Comparison of ENCODE assay signal across 1 cellular context in the genomic region with DNA sequence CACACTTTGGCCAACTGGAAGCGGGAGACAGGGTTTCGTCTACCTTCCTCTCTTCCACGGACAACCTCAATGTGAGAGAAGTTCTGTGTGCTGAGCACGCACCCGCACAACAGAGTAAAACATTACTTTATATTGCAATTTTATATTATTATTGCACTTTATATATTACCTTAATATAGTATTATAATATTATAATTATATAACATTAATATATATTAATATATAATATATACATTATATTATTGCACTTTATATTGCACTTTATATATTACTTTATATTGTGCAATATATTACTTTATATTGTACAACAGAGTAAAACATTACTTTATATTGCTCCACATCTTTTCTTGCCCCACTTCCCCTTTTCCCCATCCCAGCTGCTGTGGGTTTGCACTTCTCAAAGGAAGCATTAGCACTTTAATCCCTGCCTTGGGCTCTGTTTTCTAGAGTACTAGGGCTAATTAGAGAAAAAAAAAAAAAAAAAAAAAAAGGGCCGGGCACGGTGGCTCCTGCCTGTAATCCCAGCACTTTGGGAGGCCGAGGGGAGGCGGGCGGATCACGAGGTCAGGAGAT.
TF ChIP-seq lines count a peak whose summit lies in the region.

No MANE protein-coding gene starts in this region.

TF ChIP-seq in K562, 482 proteins besides CTCF, POLR2A, EP300 and RAD21:
- TF ChIP-seq, protein P1, sequence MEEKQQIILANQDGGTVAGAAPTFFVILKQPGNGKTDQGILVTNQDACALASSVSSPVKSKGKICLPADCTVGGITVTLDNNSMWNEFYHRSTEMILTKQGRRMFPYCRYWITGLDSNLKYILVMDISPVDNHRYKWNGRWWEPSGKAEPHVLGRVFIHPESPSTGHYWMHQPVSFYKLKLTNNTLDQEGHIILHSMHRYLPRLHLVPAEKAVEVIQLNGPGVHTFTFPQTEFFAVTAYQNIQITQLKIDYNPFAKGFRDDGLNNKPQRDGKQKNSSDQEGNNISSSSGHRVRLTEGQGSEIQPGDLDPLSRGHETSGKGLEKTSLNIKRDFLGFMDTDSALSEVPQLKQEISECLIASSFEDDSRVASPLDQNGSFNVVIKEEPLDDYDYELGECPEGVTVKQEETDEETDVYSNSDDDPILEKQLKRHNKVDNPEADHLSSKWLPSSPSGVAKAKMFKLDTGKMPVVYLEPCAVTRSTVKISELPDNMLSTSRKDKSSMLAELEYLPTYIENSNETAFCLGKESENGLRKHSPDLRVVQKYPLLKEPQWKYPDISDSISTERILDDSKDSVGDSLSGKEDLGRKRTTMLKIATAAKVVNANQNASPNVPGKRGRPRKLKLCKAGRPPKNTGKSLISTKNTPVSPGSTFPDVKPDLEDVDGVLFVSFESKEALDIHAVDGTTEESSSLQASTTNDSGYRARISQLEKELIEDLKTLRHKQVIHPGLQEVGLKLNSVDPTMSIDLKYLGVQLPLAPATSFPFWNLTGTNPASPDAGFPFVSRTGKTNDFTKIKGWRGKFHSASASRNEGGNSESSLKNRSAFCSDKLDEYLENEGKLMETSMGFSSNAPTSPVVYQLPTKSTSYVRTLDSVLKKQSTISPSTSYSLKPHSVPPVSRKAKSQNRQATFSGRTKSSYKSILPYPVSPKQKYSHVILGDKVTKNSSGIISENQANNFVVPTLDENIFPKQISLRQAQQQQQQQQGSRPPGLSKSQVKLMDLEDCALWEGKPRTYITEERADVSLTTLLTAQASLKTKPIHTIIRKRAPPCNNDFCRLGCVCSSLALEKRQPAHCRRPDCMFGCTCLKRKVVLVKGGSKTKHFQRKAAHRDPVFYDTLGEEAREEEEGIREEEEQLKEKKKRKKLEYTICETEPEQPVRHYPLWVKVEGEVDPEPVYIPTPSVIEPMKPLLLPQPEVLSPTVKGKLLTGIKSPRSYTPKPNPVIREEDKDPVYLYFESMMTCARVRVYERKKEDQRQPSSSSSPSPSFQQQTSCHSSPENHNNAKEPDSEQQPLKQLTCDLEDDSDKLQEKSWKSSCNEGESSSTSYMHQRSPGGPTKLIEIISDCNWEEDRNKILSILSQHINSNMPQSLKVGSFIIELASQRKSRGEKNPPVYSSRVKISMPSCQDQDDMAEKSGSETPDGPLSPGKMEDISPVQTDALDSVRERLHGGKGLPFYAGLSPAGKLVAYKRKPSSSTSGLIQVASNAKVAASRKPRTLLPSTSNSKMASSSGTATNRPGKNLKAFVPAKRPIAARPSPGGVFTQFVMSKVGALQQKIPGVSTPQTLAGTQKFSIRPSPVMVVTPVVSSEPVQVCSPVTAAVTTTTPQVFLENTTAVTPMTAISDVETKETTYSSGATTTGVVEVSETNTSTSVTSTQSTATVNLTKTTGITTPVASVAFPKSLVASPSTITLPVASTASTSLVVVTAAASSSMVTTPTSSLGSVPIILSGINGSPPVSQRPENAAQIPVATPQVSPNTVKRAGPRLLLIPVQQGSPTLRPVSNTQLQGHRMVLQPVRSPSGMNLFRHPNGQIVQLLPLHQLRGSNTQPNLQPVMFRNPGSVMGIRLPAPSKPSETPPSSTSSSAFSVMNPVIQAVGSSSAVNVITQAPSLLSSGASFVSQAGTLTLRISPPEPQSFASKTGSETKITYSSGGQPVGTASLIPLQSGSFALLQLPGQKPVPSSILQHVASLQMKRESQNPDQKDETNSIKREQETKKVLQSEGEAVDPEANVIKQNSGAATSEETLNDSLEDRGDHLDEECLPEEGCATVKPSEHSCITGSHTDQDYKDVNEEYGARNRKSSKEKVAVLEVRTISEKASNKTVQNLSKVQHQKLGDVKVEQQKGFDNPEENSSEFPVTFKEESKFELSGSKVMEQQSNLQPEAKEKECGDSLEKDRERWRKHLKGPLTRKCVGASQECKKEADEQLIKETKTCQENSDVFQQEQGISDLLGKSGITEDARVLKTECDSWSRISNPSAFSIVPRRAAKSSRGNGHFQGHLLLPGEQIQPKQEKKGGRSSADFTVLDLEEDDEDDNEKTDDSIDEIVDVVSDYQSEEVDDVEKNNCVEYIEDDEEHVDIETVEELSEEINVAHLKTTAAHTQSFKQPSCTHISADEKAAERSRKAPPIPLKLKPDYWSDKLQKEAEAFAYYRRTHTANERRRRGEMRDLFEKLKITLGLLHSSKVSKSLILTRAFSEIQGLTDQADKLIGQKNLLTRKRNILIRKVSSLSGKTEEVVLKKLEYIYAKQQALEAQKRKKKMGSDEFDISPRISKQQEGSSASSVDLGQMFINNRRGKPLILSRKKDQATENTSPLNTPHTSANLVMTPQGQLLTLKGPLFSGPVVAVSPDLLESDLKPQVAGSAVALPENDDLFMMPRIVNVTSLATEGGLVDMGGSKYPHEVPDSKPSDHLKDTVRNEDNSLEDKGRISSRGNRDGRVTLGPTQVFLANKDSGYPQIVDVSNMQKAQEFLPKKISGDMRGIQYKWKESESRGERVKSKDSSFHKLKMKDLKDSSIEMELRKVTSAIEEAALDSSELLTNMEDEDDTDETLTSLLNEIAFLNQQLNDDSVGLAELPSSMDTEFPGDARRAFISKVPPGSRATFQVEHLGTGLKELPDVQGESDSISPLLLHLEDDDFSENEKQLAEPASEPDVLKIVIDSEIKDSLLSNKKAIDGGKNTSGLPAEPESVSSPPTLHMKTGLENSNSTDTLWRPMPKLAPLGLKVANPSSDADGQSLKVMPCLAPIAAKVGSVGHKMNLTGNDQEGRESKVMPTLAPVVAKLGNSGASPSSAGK (IDR thresholded peaks at IDR 0.05): no peak
- TF ChIP-seq, protein P2, sequence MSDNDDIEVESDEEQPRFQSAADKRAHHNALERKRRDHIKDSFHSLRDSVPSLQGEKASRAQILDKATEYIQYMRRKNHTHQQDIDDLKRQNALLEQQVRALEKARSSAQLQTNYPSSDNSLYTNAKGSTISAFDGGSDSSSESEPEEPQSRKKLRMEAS (CRISPR knock-in tag; IDR thresholded peaks at IDR 0.05): no peak
- TF ChIP-seq, protein P3, sequence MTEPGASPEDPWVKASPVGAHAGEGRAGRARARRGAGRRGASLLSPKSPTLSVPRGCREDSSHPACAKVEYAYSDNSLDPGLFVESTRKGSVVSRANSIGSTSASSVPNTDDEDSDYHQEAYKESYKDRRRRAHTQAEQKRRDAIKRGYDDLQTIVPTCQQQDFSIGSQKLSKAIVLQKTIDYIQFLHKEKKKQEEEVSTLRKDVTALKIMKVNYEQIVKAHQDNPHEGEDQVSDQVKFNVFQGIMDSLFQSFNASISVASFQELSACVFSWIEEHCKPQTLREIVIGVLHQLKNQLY (CRISPR knock-in tag; conservative IDR thresholded peaks at IDR 0.05): no peak
- TF ChIP-seq TRIM28 (IDR thresholded peaks at IDR 0.05): no peak
- TF ChIP-seq CEBPG (CRISPR knock-in tag; IDR thresholded peaks at IDR 0.05): no peak
- TF ChIP-seq CEBPG (tag; conservative IDR thresholded peaks at IDR 0.05 in 1 of 2, IDR thresholded peaks at IDR 0.05 in 1 of 2): 0 out of 4 replicates have a peak, but pooled peaks of 1 of the 2 experiments have one; percentile 32
- TF ChIP-seq, protein P4, sequence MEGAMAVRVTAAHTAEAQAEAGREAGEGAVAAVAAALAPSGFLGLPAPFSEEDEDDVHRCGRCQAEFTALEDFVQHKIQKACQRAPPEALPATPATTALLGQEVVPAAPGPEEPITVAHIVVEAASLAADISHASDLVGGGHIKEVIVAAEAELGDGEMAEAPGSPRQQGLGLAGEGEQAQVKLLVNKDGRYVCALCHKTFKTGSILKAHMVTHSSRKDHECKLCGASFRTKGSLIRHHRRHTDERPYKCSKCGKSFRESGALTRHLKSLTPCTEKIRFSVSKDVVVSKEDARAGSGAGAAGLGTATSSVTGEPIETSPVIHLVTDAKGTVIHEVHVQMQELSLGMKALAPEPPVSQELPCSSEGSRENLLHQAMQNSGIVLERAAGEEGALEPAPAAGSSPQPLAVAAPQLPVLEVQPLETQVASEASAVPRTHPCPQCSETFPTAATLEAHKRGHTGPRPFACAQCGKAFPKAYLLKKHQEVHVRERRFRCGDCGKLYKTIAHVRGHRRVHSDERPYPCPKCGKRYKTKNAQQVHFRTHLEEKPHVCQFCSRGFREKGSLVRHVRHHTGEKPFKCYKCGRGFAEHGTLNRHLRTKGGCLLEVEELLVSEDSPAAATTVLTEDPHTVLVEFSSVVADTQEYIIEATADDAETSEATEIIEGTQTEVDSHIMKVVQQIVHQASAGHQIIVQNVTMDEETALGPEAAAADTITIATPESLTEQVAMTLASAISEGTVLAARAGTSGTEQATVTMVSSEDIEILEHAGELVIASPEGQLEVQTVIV (CRISPR knock-in tag; IDR thresholded peaks at IDR 0.05; ENCODE audit: borderline replicate concordance): no peak
- TF ChIP-seq SPI1 (IDR thresholded peaks at IDR 0.05; ENCODE audit: borderline replicate concordance, low read depth, low read length): peak; percentile 78
- TF ChIP-seq ZNF121 (CRISPR knock-in tag; conservative IDR thresholded peaks at IDR 0.05): no peak
- no peak for TF ChIP-seq POLR3A (IDR thresholded peaks at IDR 0.05; ENCODE audit: borderline replicate concordance, extremely low read depth, insufficient read depth, insufficient read length)
- TF ChIP-seq, protein P5, sequence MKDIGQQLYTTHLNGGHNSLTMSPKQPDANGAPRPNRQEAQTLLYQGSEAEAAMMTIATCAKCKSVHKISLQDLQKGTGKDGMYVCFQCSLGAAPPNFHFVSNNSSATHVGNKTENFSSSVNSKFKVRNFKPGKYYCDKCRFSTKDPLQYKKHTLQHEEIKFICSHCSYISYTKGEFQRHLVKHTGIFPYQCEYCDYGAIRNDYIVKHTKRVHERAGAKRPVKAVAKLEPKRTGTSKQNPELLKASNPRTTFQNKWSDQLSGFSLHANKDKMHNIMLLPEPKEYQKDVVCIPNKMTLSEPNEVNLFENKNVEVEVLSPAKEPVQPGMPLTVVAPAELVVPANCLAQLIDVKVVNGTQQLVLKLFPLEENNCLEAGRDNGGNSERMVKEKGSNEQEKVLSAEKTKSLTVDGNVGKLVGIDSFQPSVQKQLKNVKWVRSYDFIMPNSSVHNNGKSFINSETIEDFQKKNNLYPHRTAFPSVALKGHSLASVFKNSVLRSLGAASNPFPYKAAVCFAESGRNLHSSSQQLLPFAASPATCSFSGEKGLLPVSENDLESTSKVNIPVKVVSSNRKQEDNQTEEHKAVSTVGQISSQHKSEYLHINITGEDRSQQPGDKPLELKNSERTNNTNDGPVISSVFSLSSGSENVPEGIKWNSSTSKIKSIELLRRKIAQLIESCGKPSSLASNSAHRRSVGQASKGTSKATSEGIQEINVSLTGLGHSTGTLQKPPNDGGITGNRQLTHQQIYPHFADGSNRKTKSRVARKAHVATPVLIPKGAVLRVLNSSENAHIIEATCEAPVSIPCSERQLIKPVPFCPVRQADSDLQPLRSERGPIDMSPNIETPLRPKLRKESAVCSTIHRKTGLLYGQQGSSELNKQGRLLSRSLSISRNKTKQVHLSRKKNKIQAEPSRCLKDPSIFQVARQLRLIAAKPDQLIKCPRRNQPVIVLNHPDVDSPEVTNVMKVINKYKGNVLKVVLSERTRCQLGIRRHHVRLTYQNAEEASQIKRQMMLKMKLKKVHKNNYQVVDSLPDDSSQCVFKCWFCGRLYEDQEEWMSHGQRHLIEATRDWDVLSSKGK (CRISPR knock-in tag; IDR thresholded peaks at IDR 0.05): no peak
- TF ChIP-seq KDM1A (IDR thresholded peaks at IDR 0.05): no peak
